In the genomic region with DNA sequence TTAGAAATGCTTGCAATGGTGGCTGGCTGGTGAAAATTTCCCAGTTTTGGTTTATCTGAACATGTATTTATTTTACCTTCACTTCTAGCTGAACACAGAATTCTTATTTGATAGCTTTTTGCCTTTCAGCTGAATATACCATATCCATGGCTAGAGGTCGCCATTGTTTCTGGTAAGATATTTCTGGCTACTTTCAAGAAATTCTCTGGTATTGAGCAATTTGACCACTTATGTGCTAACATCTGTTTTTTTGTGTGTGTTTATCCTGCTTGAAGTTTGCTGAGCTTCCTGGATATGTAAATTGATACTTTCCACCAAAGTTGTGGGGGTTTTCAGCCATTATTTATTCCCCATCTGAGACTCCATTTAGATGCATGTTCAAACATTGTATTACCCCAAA, we compare ENCODE assay signal across 9 cellular contexts.
DNase-seq lines count a peak whose midpoint lies in the region; ATAC-seq, FAIRE-seq and TF ChIP-seq lines count a peak whose summit lies in the region.
"Had no signal": no experiment of that assay in that cellular context is flagged by ENCODE, and none has a peak within 500 bp of the region (broad histone marks: within the 10 kb centered on the region; RNA-seq: fewer than 3 reads in every experiment).

No MANE protein-coding gene starts in this region.

- intact Hi-C loops in left ventricle myocardium superior (cut with micrococcal nuclease) = no loop called here

- H3K27me3 ChIP-seq in adipocyte (replicated peaks; ENCODE audit: control insufficient read depth, insufficient read depth, low read length) = no peaks in the 10 kb centered on the region
- H3K27me3 ChIP-seq in suprapubic skin = no peaks in the 10 kb centered on the region

- DNase-seq in GM04503 (ENCODE audit: low read depth) = peak; percentile 42
- DNase-seq in HPDE6-E6E7 (ENCODE audit: extremely low spot score) = peak; percentile 11
- DNase-seq in adipocyte (ENCODE audit: low read depth) = peak; percentile 91
- DNase-seq in myocyte (ENCODE audit: low read depth) = peak; percentile 64
- no peak for DNase-seq in H54 (ENCODE audit: insufficient read length, low spot score)
- DNase-seq in DMS79 treated with DMSO at 0.1 percent for 48 hours (lab: John Stamatoyannopoulos, UW) = no peak
- no peak for DNase-seq in left ventricle myocardium superior
- no peak for DNase-seq in suprapubic skin (ENCODE audit: low spot score in 2 of 2)
- DNase-seq: effector memory CD4-positive, alpha-beta T cell had no signal

- 89% methylated on average over 1 of the region's 1 CpG for WGBS in suprapubic skin

- peaks cover 11% of the 10 kb centered on the region for H3K4me1 ChIP-seq in adipocyte (ENCODE audit: control insufficient read depth, insufficient read depth, low read length)
- peaks cover 13% of the 10 kb centered on the region for H3K4me1 ChIP-seq in suprapubic skin

- H3K9me3 ChIP-seq in adipocyte (ENCODE audit: control insufficient read depth, low read length) (no peaks in the 10 kb centered on the region), suprapubic skin (no peaks in the 10 kb centered on the region)

- H3K4me3 ChIP-seq in adipocyte (ENCODE audit: low read length) (no peak overlapping the region), suprapubic skin (no peak overlapping the region)

- no peak for TF ChIP-seq EP300 in suprapubic skin (IDR thresholded peaks at IDR 0.05)

- H3K27ac ChIP-seq in suprapubic skin = no peak overlapping the region

- H3K36me3 ChIP-seq in adipocyte (ENCODE audit: control insufficient read depth, insufficient read depth, low read length, severe bottlenecking) (no peaks in the 10 kb centered on the region), suprapubic skin (no peaks in the 10 kb centered on the region)

- no peak for TF ChIP-seq POLR2A in H54 (IDR thresholded peaks at IDR 0.05; ENCODE audit: low read depth, low read length)
- no peak for TF ChIP-seq POLR2A in suprapubic skin (IDR thresholded peaks at IDR 0.05)

- FAIRE-seq in H54 (lab: Jason Lieb, UNC) = no peak

- no peak overlapping the region for H3K9ac ChIP-seq in adipocyte (ENCODE audit: low read length)

- ATAC-seq in left ventricle myocardium superior = no peak

- no peak for TF ChIP-seq CTCF in suprapubic skin (IDR thresholded peaks at IDR 0.05)

Comparison
In these comparisons a context has a peak if more than half of its experiments do, and no peak if none do; other contexts are left out.
1. DNase-seq: peak in GM04503 (single experiment), HPDE6-E6E7 (single experiment), adipocyte (single experiment) and myocyte (single experiment); none in H54 (single experiment), DMS79 treated with DMSO at 0.1 percent for 48 hours (single experiment), left ventricle myocardium superior (single experiment) and suprapubic skin (0 of 2).